ENCODE assay signal across 34 cellular contexts in genomic region chr4:37924946-37925345, GRCh38. TPM values are rescaled to one million over a fixed set of nuclear protein-coding genes. Genes with fewer than 3 reads are reported as not detected.
"Had no signal": no experiment of that assay in that cellular context is flagged by ENCODE, and none has a peak within 500 bp of the region (broad histone marks: within the 10 kb centered on the region; RNA-seq: fewer than 3 reads in every experiment).

No MANE protein-coding gene starts in this region.

- H3K36me3 Mint-ChIP-seq: neural progenitor cell; stimulated activated effector memory CD8-positive, alpha-beta T cell treated with anti-CD3 and anti-CD28 coated beads, Interleukin-12 subunit alpha, Interleukin-12 subunit beta, amount 100 ng/mL, for 72 hours; type B pancreatic cell had no signal

- H3K9me3 ChIP-seq: esophagus squamous epithelium, ovary, psoas muscle, sigmoid colon, stomach, thyroid gland, uterus had no signal

- DNase-seq: cortex of kidney; effector memory CD8-positive, alpha-beta T cell; erythroblast; esophagus squamous epithelium; head of caudate nucleus; mesenchymal stem cell; midbrain; naive thymus-derived CD4-positive, alpha-beta T cell; nucleus accumbens; ovary; posterior cingulate gyrus; right cardiac atrium; sigmoid colon; stimulated activated CD4-positive, alpha-beta T cell treated with anti-CD3 and anti-CD28 coated beads, Interleukin-2, amount 100 ng/mL, for 24 hours; stimulated activated CD4-positive, alpha-beta T cell treated with anti-CD3 and anti-CD28 coated beads, Interleukin-4, amount 100 ng/mL, for 24 hours; stimulated activated naive CD4-positive, alpha-beta T cell treated with Interleukin-2 at 50 U/mL for 16 hours; stomach; thyroid gland; uterus had no signal

- H2AFZ ChIP-seq: neural progenitor cell had no signal

- H3K36me3 ChIP-seq: esophagus squamous epithelium, neural progenitor cell, ovary, sigmoid colon, stomach, thyroid gland, uterus had no signal

- ATAC-seq: effector memory CD8-positive, alpha-beta T cell; left lobe of liver; naive thymus-derived CD4-positive, alpha-beta T cell; right cardiac atrium; stimulated activated effector memory CD8-positive, alpha-beta T cell treated with anti-CD3 and anti-CD28 coated beads, Interleukin-12 subunit alpha, Interleukin-12 subunit beta, amount 100 ng/mL, for 72 hours had no signal

- H3K4me1 Mint-ChIP-seq: neural progenitor cell had no signal

- H3K27me3 ChIP-seq: esophagus squamous epithelium, neural progenitor cell, ovary, sigmoid colon, stomach, thyroid gland, uterus had no signal

- FAIRE-seq: endometrium, keratinocyte had no signal

- H3K9me3 Mint-ChIP-seq: effector memory CD8-positive, alpha-beta T cell; nephron; neural progenitor cell; stimulated activated effector memory CD8-positive, alpha-beta T cell treated with anti-CD3 and anti-CD28 coated beads, Interleukin-12 subunit alpha, Interleukin-12 subunit beta, amount 100 ng/mL, for 72 hours had no signal

- H3K4me3 Mint-ChIP-seq: effector memory CD8-positive, alpha-beta T cell; naive thymus-derived CD4-positive, alpha-beta T cell; nephron; neural progenitor cell; stimulated activated effector memory CD8-positive, alpha-beta T cell treated with anti-CD3 and anti-CD28 coated beads, Interleukin-12 subunit alpha, Interleukin-12 subunit beta, amount 100 ng/mL, for 72 hours; type B pancreatic cell had no signal

- H3K27ac ChIP-seq: esophagus squamous epithelium, neural progenitor cell, ovary, psoas muscle, stomach, thyroid gland, uterus had no signal

- H3K9ac ChIP-seq: neural progenitor cell had no signal

- H3K4me1 ChIP-seq: neural progenitor cell, thyroid gland, uterus had no signal

- H3K27ac Mint-ChIP-seq: nephron; neural progenitor cell; stimulated activated effector memory CD8-positive, alpha-beta T cell treated with anti-CD3 and anti-CD28 coated beads, Interleukin-12 subunit alpha, Interleukin-12 subunit beta, amount 100 ng/mL, for 72 hours; type B pancreatic cell had no signal

- H3K4me2 ChIP-seq: neural progenitor cell had no signal

- H3K4me3 ChIP-seq: esophagus squamous epithelium, neural progenitor cell, ovary, psoas muscle, sigmoid colon, stomach, thyroid gland, uterus had no signal

- H3K27me3 Mint-ChIP-seq: effector memory CD8-positive, alpha-beta T cell; naive thymus-derived CD4-positive, alpha-beta T cell had no signal

RNA-seq across cellular contexts. Expression of gene PTTG2, which starts 35.3 kb away (rescaled TPM):
- total RNA-seq: dermis microvascular lymphatic vessel endothelial cell, frontal cortex, glomerular endothelial cell, left lobe of liver, lower leg skin, lung microvascular endothelial cell, renal cortical epithelial cell, temporal lobe had no signal
- polyA plus RNA-seq: keratinocyte, stomach had no signal
